In genomic region chr5:11547140-11547539, GRCh38 we compare ENCODE assay signal across 28 cellular contexts.
"Had no signal": no experiment of that assay in that cellular context is flagged by ENCODE, and none has a peak within 500 bp of the region (broad histone marks: within the 10 kb centered on the region; RNA-seq: fewer than 3 reads in every experiment).

No MANE protein-coding gene starts in this region.

- H3K4me1 ChIP-seq: neural progenitor cell, parathyroid adenoma, psoas muscle, right lobe of liver, sigmoid colon, suprapubic skin, testis, tibial artery, transverse colon, upper lobe of right lung, uterus had no signal

- H3K36me3 Mint-ChIP-seq: natural killer cell; stimulated activated effector memory CD8-positive, alpha-beta T cell treated with anti-CD3 and anti-CD28 coated beads, Interleukin-12 subunit alpha, Interleukin-12 subunit beta, amount 100 ng/mL, for 72 hours; stimulated activated naive B cell treated with anti-CD40 and anti-IgM and Interleukin-4, amounts not matched to agents 10 μg/mL and 1 μg/mL and 100 μg/mL, for 72 hours; type B pancreatic cell had no signal

- H3K27me3 Mint-ChIP-seq: progenitor cell of endocrine pancreas; stimulated activated naive B cell treated with anti-CD40 and anti-IgM and Interleukin-4, amounts not matched to agents 10 μg/mL and 1 μg/mL and 100 μg/mL, for 72 hours; stimulated activated naive CD8-positive, alpha-beta T cell treated with anti-CD3 and anti-CD28 coated beads, Interleukin-15, amount 100 ng/mL, for 72 hours; type B pancreatic cell had no signal

- FAIRE-seq: small intestine had no signal

- H3K9me3 Mint-ChIP-seq: natural killer cell; nephron; stimulated activated effector memory CD8-positive, alpha-beta T cell treated with anti-CD3 and anti-CD28 coated beads, Interleukin-12 subunit alpha, Interleukin-12 subunit beta, amount 100 ng/mL, for 72 hours had no signal

- H3K27ac Mint-ChIP-seq: natural killer cell; nephron; neural progenitor cell; progenitor cell of endocrine pancreas; stimulated activated effector memory CD8-positive, alpha-beta T cell treated with anti-CD3 and anti-CD28 coated beads, Interleukin-12 subunit alpha, Interleukin-12 subunit beta, amount 100 ng/mL, for 72 hours; stimulated activated naive B cell treated with anti-CD40 and anti-IgM and Interleukin-4, amounts not matched to agents 10 μg/mL and 1 μg/mL and 100 μg/mL, for 72 hours; stimulated activated naive CD8-positive, alpha-beta T cell treated with anti-CD3 and anti-CD28 coated beads, Interleukin-15, amount 100 ng/mL, for 72 hours; type B pancreatic cell had no signal

- ATAC-seq: natural killer cell; psoas muscle; right cardiac atrium; right lobe of liver; stimulated activated naive B cell treated with anti-CD40 and anti-IgM and Interleukin-4, amounts not matched to agents 10 μg/mL and 1 μg/mL and 100 μg/mL, for 72 hours; stimulated activated naive CD8-positive, alpha-beta T cell treated with anti-CD3 and anti-CD28 coated beads, Interleukin-15, amount 100 ng/mL, for 72 hours; stimulated activated naive CD8-positive, alpha-beta T cell treated with anti-CD3 and anti-CD28 coated beads, Interleukin-15, Interleukin-2, amounts not matched to agents 100 U/mL and 50 U/mL, for 24 hours; upper lobe of right lung had no signal

- H3K4me2 ChIP-seq: neural progenitor cell had no signal

- H3K4me3 ChIP-seq: neural progenitor cell, ovary, psoas muscle, right lobe of liver, sigmoid colon, suprapubic skin, testis, tibial artery, transverse colon, upper lobe of right lung, uterus had no signal

- H3K9me3 ChIP-seq: ovary, psoas muscle, right lobe of liver, sigmoid colon, suprapubic skin, testis, transverse colon, upper lobe of right lung, uterus had no signal

- H3K27ac ChIP-seq: neural progenitor cell, ovary, parathyroid adenoma, psoas muscle, right lobe of liver, sigmoid colon, suprapubic skin, testis, tibial artery, transverse colon, upper lobe of right lung, uterus had no signal

- H3K4me3 Mint-ChIP-seq: natural killer cell; nephron; neural progenitor cell; stimulated activated effector memory CD8-positive, alpha-beta T cell treated with anti-CD3 and anti-CD28 coated beads, Interleukin-12 subunit alpha, Interleukin-12 subunit beta, amount 100 ng/mL, for 72 hours; stimulated activated naive B cell treated with anti-CD40 and anti-IgM and Interleukin-4, amounts not matched to agents 10 μg/mL and 1 μg/mL and 100 μg/mL, for 72 hours; stimulated activated naive CD8-positive, alpha-beta T cell treated with anti-CD3 and anti-CD28 coated beads, Interleukin-15, amount 100 ng/mL, for 72 hours; type B pancreatic cell had no signal

- H3K4me1 Mint-ChIP-seq: natural killer cell; nephron; neural progenitor cell; stimulated activated effector memory CD8-positive, alpha-beta T cell treated with anti-CD3 and anti-CD28 coated beads, Interleukin-12 subunit alpha, Interleukin-12 subunit beta, amount 100 ng/mL, for 72 hours; stimulated activated naive B cell treated with anti-CD40 and anti-IgM and Interleukin-4, amounts not matched to agents 10 μg/mL and 1 μg/mL and 100 μg/mL, for 72 hours; stimulated activated naive CD8-positive, alpha-beta T cell treated with anti-CD3 and anti-CD28 coated beads, Interleukin-15, amount 100 ng/mL, for 72 hours had no signal

- DNase-seq: natural killer cell; occipital lobe; ovary; psoas muscle; right lobe of liver; sigmoid colon; small intestine; stimulated activated CD4-positive, alpha-beta T cell treated with anti-CD3 and anti-CD28 coated beads, Interleukin-15, amount 100 ng/mL, for 24 hours; stimulated activated CD4-positive, alpha-beta T cell treated with anti-CD3 and anti-CD28 coated beads, Interleukin-2, amount 100 ng/mL, for 24 hours; stimulated activated CD4-positive, alpha-beta T cell treated with anti-CD3 and anti-CD28 coated beads, Interleukin-2, amount 100 ng/mL, for 48 hours; stimulated activated CD4-positive, alpha-beta T cell treated with anti-CD3 and anti-CD28 coated beads, Interleukin-4, amount 100 ng/mL, for 24 hours; stimulated activated naive B cell treated with anti-CD40 and anti-IgM and Interleukin-4, amounts not matched to agents 10 μg/mL and 1 μg/mL and 100 μg/mL, for 72 hours; stimulated activated naive CD8-positive, alpha-beta T cell treated with anti-CD3 and anti-CD28 coated beads, Interleukin-15, amount 100 ng/mL, for 72 hours; stimulated activated naive CD8-positive, alpha-beta T cell treated with anti-CD3 and anti-CD28 coated beads, Interleukin-15, Interleukin-2, amounts not matched to agents 100 U/mL and 50 U/mL, for 24 hours; substantia nigra; testis; tibial artery; transverse colon; upper lobe of right lung; uterus had no signal
